ENCODE assay signal across 20 cellular contexts in genomic region chr18:36871801-36872200, GRCh38.
"Had no signal": no experiment of that assay in that cellular context is flagged by ENCODE, and none has a peak within 500 bp of the region (broad histone marks: within the 10 kb centered on the region; RNA-seq: fewer than 3 reads in every experiment).

No MANE protein-coding gene starts in this region.

- H3K36me3 ChIP-seq: gastrocnemius medialis, neutrophil, right lobe of liver had no signal

- H3K4me1 ChIP-seq: esophagus muscularis mucosa, gastrocnemius medialis, heart right ventricle, psoas muscle, right lobe of liver, testis, tibial nerve had no signal

- H3K4me3 Mint-ChIP-seq: naive thymus-derived CD4-positive, alpha-beta T cell; stimulated activated naive B cell treated with anti-CD40 and anti-IgM and Interleukin-4, amounts not matched to agents 10 μg/mL and 1 μg/mL and 100 μg/mL, for 72 hours; stimulated activated naive CD8-positive, alpha-beta T cell treated with anti-CD3 and anti-CD28 coated beads, Interleukin-15, amount 100 ng/mL, for 72 hours had no signal

- ATAC-seq: gastrocnemius medialis; heart right ventricle; left lobe of liver; naive thymus-derived CD4-positive, alpha-beta T cell; psoas muscle; right lobe of liver; stimulated activated naive B cell treated with anti-CD40 and anti-IgM and Interleukin-4, amounts not matched to agents 10 μg/mL and 1 μg/mL and 100 μg/mL, for 72 hours; stimulated activated naive CD8-positive, alpha-beta T cell treated with anti-CD3 and anti-CD28 coated beads, Interleukin-15, amount 100 ng/mL, for 72 hours had no signal

- H3K27ac ChIP-seq: coronary artery, epithelial cell of prostate, esophagus muscularis mucosa, gastrocnemius medialis, heart right ventricle, neutrophil, psoas muscle, right lobe of liver, testis, tibial nerve had no signal

- H3K27me3 ChIP-seq: esophagus muscularis mucosa, gastrocnemius medialis, heart right ventricle, neutrophil, right lobe of liver, testis, tibial nerve had no signal

- H3K27ac Mint-ChIP-seq: stimulated activated naive B cell treated with anti-CD40 and anti-IgM and Interleukin-4, amounts not matched to agents 10 μg/mL and 1 μg/mL and 100 μg/mL, for 72 hours had no signal

- H3K27me3 Mint-ChIP-seq: naive thymus-derived CD4-positive, alpha-beta T cell; stimulated activated naive B cell treated with anti-CD40 and anti-IgM and Interleukin-4, amounts not matched to agents 10 μg/mL and 1 μg/mL and 100 μg/mL, for 72 hours; stimulated activated naive CD8-positive, alpha-beta T cell treated with anti-CD3 and anti-CD28 coated beads, Interleukin-15, amount 100 ng/mL, for 72 hours had no signal

- DNase-seq: effector CD4-positive, alpha-beta T cell; gastrocnemius medialis; heart right ventricle; hypothalamus; naive thymus-derived CD4-positive, alpha-beta T cell; psoas muscle; retina; right lobe of liver; stimulated activated CD4-positive, alpha-beta T cell treated with anti-CD3 and anti-CD28 coated beads, Interleukin-15, amount 100 ng/mL, for 24 hours; stimulated activated CD4-positive, alpha-beta T cell treated with anti-CD3 and anti-CD28 coated beads, Interleukin-1b, Interleukin-23, amount 100 ng/mL, for 48 hours; stimulated activated CD4-positive, alpha-beta T cell treated with anti-CD3 and anti-CD28 coated beads, Interleukin-4, amount 100 ng/mL, for 24 hours; stimulated activated naive B cell treated with anti-CD40 and anti-IgM and Interleukin-4, amounts not matched to agents 10 μg/mL and 1 μg/mL and 100 μg/mL, for 72 hours; stimulated activated naive CD8-positive, alpha-beta T cell treated with anti-CD3 and anti-CD28 coated beads, Interleukin-15, amount 100 ng/mL, for 72 hours; testis had no signal

- H3K4me3 ChIP-seq: coronary artery, esophagus muscularis mucosa, gastrocnemius medialis, heart right ventricle, psoas muscle, right lobe of liver, testis, tibial nerve had no signal
